Comparison of ENCODE assay signal across 10 cellular contexts in the genomic region with DNA sequence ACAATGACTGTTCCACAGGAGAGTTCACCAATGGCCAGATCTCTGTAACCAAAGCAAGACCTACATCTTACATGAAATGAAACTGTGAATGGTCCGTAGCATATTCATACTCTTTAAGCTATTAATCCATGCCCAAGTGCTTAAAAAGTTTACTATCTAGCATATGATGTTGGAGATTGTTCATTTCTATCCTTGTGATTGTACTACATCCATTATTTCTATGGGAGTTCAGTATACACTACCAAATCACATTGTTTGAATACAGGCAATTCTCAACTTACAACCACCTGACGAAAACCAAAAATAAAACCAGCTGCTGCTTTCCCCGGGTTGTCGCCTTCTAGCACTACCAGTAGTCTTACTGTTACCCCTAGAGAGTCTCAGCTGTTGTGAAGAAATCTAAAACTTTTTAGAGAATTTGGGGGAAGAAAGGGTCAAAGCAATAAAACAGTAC. TPM values are rescaled to one million over a fixed set of nuclear protein-coding genes. Genes with fewer than 3 reads are reported as not detected.
DNase-seq lines count a peak whose midpoint lies in the region; ATAC-seq and TF ChIP-seq lines count a peak whose summit lies in the region.
"Had no signal": no experiment of that assay in that cellular context is flagged by ENCODE, and none has a peak within 500 bp of the region (broad histone marks: within the 10 kb centered on the region; RNA-seq: fewer than 3 reads in every experiment).

No MANE protein-coding gene starts in this region.

- intact Hi-C loops in activated naive CD4-positive, alpha-beta T cell treated with anti-CD3 and anti-CD28 coated beads for 36 hours (cut with micrococcal nuclease) = loop anchor here (1.0 kb wide), 1 partner anchor 35 kb away; no protein-coding TSS in a partner anchor
- intact Hi-C loops in activated B cell treated with CpG ODN at 0.5 μM for 24 hours (cut with micrococcal nuclease) (no loop called here), uterus (cut with DNase I; ENCODE audit: low total_unique reads) (no loop called here)

- ATAC-seq in HG02970 (IDR thresholded peaks at IDR 0.05; ENCODE audit: low FRiP score, unreplicated experiment) = peak; percentile 69
- ATAC-seq in activated B cell treated with CpG ODN at 0.5 μM for 24 hours (ENCODE audit: low read depth) = peak; percentile 27

- H3K27ac Mint-ChIP-seq in activated naive CD4-positive, alpha-beta T cell treated with anti-CD3 and anti-CD28 coated beads for 36 hours = peak overlapping the region; percentile 88
- H3K27ac Mint-ChIP-seq in activated B cell treated with CpG ODN at 0.5 μM for 24 hours = peak overlapping the region; percentile 77

- POLR2A ChIA-PET in activated B cell treated with CpG ODN at 0.5 μM for 24 hours (lab: Charles Lee) = interaction anchor here (0.6 to 1.6 kb wide), 4 partner anchors 19 to 64 kb away, joined by 3 to 13 read pairs (median 4); no protein-coding TSS in a partner anchor

- H3K9me3 ChIP-seq in WERI-Rb-1 (ENCODE audit: severe bottlenecking) (no peaks in the 10 kb centered on the region), uterus (no peaks in the 10 kb centered on the region)
- H3K9me3 ChIP-seq: breast epithelium had no signal

- TF ChIP-seq POLR2A in uterus (IDR thresholded peaks at IDR 0.05) = no peak

- H3K27me3 ChIP-seq in WERI-Rb-1 (ENCODE audit: insufficient read depth, low read depth, severe bottlenecking) = no peaks in the 10 kb centered on the region
- H3K27me3 ChIP-seq in uterus = no peaks in the 10 kb centered on the region
- H3K27me3 ChIP-seq in H7 (ENCODE audit: control insufficient read depth, insufficient read depth, low read length) = no peaks in the 10 kb centered on the region
- H3K27me3 ChIP-seq: BLaER1, breast epithelium had no signal

- peaks cover 2% of the 10 kb centered on the region for H3K36me3 Mint-ChIP-seq in activated naive CD4-positive, alpha-beta T cell treated with anti-CD3 and anti-CD28 coated beads for 36 hours (ENCODE audit: low read depth)
- H3K36me3 Mint-ChIP-seq in activated B cell treated with CpG ODN at 0.5 μM for 24 hours (ENCODE audit: low read depth) = no peaks in the 10 kb centered on the region

- no peaks in the 10 kb centered on the region for H3K9me3 Mint-ChIP-seq in activated naive CD4-positive, alpha-beta T cell treated with anti-CD3 and anti-CD28 coated beads for 36 hours
- no peaks in the 10 kb centered on the region for H3K9me3 Mint-ChIP-seq in activated B cell treated with CpG ODN at 0.5 μM for 24 hours

- no peaks in the 10 kb centered on the region for H3K4me1 ChIP-seq in uterus
- H3K4me1 ChIP-seq: breast epithelium had no signal

- no peak overlapping the region for H3K27ac ChIP-seq in WERI-Rb-1
- H3K27ac ChIP-seq in uterus = no peak overlapping the region
- H3K27ac ChIP-seq: BLaER1, breast epithelium had no signal

- no peaks in the 10 kb centered on the region for H3K27me3 Mint-ChIP-seq in activated naive CD4-positive, alpha-beta T cell treated with anti-CD3 and anti-CD28 coated beads for 36 hours (ENCODE audit: low read depth)
- H3K27me3 Mint-ChIP-seq in activated B cell treated with CpG ODN at 0.5 μM for 24 hours = no peaks in the 10 kb centered on the region

- H3K4me3 ChIP-seq in WERI-Rb-1 (ENCODE audit: low read depth, low read length) (no peak overlapping the region), uterus (no peak overlapping the region), H7 (ENCODE audit: insufficient read depth, low read depth, low read length) (no peak overlapping the region)
- H3K4me3 ChIP-seq: BLaER1, breast epithelium had no signal

- H3K36me3 ChIP-seq in WERI-Rb-1 (no peaks in the 10 kb centered on the region), uterus (no peaks in the 10 kb centered on the region), H7 (replicated peaks; ENCODE audit: control insufficient read depth, insufficient read depth, low read length) (no peaks in the 10 kb centered on the region)
- H3K36me3 ChIP-seq: breast epithelium had no signal

- H3K4me3 Mint-ChIP-seq in activated naive CD4-positive, alpha-beta T cell treated with anti-CD3 and anti-CD28 coated beads for 36 hours = peak overlapping the region; percentile 74
- peak overlapping the region; percentile 71 for H3K4me3 Mint-ChIP-seq in activated B cell treated with CpG ODN at 0.5 μM for 24 hours

- TF ChIP-seq CTCF in activated B cell treated with CpG ODN at 0.5 μM for 24 hours (IDR thresholded peaks at IDR 0.05) (no peak), WERI-Rb-1 (IDR thresholded peaks at IDR 0.05; ENCODE audit: low read depth, low read length) (no peak), uterus (IDR thresholded peaks at IDR 0.05) (no peak)

- CTCF ChIA-PET in activated naive CD4-positive, alpha-beta T cell treated with anti-CD3 and anti-CD28 coated beads for 36 hours (lab: Charles Lee) = interaction anchor here (1.0 to 1.6 kb wide), 3 partner anchors 9 to 90 kb away, joined by 3 to 4 read pairs (median 3); no protein-coding TSS in a partner anchor
- CTCF ChIA-PET in activated B cell treated with CpG ODN at 0.5 μM for 24 hours (lab: Charles Lee) = interaction anchor here (1.2 to 1.8 kb wide), 2 partner anchors 20 to 158 kb away, joined by 4 read pairs; no protein-coding TSS in a partner anchor

- peaks cover 78% of the 10 kb centered on the region for H3K4me1 Mint-ChIP-seq in activated naive CD4-positive, alpha-beta T cell treated with anti-CD3 and anti-CD28 coated beads for 36 hours (ENCODE audit: low read depth)
- H3K4me1 Mint-ChIP-seq in activated B cell treated with CpG ODN at 0.5 μM for 24 hours = peaks cover 54% of the 10 kb centered on the region

- peak; percentile 43 for DNase-seq in activated naive CD4-positive, alpha-beta T cell treated with anti-CD3 and anti-CD28 coated beads for 36 hours
- no peak for DNase-seq in activated naive CD4-positive, alpha-beta T cell treated with anti-CD3 and anti-CD28 coated beads, Interleukin-2, amount 50 U/mL, for 16 hours
- DNase-seq in activated B cell treated with CpG ODN at 0.5 μM for 24 hours (no peak), WERI-Rb-1 (no peak), uterus (no peak), NOMO-1 treated with dmso at 0.1 percent for 144 hours (lab: John Stamatoyannopoulos, UW; ENCODE audit: unreplicated experiment) (no peak), H7 (no peak)

RNA-seq across cellular contexts. Expression of a gene that starts 37.9 kb away (rescaled TPM):
- 10 to 100 TPM; 22.0 to 24.1 TPM for total RNA-seq in activated naive CD4-positive, alpha-beta T cell treated with anti-CD3 and anti-CD28 coated beads for 36 hours
- total RNA-seq in activated B cell treated with CpG ODN at 0.5 μM for 24 hours (22.2 and 25.4 TPM in 2 replicates), uterus (10 to 100 TPM; 11.0 to 24.7 (median 19.8) TPM)
- total RNA-seq in H7 (2014; rRNA removed; shearing (Covaris generic)) = 4.1 and 6.5 TPM in 2 replicates
